ENCODE assay signal across 15 cellular contexts in the genomic region with DNA sequence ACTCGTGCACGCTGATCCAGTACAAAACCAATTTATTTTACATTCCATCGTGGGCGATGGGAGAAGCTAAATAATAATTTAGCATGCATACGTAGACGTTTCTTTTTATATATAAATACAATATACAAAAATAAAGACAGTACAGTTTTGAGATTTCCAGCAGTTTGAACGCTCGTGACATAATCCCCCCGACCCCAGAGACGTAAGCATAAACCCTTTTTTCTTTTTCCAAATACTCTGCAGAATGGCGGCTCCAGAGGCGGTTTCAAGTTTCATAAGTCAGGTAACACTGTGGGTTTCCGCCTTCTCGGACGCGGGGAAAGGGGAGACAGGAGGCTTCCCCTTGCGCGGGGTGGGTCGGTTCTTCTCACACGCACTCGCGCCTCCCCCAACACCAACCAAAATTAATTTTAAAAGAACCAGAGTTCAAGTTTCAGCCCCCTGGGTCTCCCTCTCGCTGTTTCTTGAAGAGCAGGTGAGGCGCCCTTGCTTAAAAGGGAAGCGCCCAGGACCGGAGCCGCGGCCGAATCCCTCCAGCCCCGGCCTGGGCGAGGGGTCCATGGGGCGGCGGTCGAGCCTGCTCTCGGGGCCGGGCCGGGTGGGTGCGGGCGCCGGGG. TPM values are rescaled to one million over a fixed set of nuclear protein-coding genes. Genes with fewer than 3 reads are reported as not detected.
DNase-seq lines count a peak whose midpoint lies in the region; ATAC-seq and TF ChIP-seq lines count a peak whose summit lies in the region.
"Had no signal": no experiment of that assay in that cellular context is flagged by ENCODE, and none has a peak within 500 bp of the region (broad histone marks: within the 10 kb centered on the region; RNA-seq: fewer than 3 reads in every experiment).

No MANE protein-coding gene starts in this region.

- no peak overlapping the region for H3K27ac Mint-ChIP-seq in activated T-cell treated with anti-CD3 and anti-CD28 coated beads, Interleukin-2, amount 50 U/mL, for 72 hours
- peak overlapping the region; percentile 5 for H3K27ac Mint-ChIP-seq in T-helper 17 cell
- peak overlapping the region; percentile 69 for H3K27ac Mint-ChIP-seq in stimulated activated naive B cell treated with anti-CD40 and anti-IgM and Interleukin-4, amounts not matched to agents 10 μg/mL and 1 μg/mL and 100 μg/mL, for 72 hours
- no peak overlapping the region for H3K27ac Mint-ChIP-seq in chondrocyte (ENCODE audit: unreplicated experiment)
- H3K27ac Mint-ChIP-seq: HFFc6 had no signal

- H3K9me3 Mint-ChIP-seq in activated T-cell treated with anti-CD3 and anti-CD28 coated beads, Interleukin-2, amount 50 U/mL, for 72 hours = no peaks in the 10 kb centered on the region
- H3K9me3 Mint-ChIP-seq in stimulated activated naive B cell treated with anti-CD40 and anti-IgM and Interleukin-4, amounts not matched to agents 10 μg/mL and 1 μg/mL and 100 μg/mL, for 72 hours = no peaks in the 10 kb centered on the region
- H3K9me3 Mint-ChIP-seq in chondrocyte (ENCODE audit: low read depth) = no peaks in the 10 kb centered on the region
- H3K9me3 Mint-ChIP-seq: HFFc6 had no signal

- no peak for ATAC-seq in activated T-cell treated with anti-CD3 and anti-CD28 coated beads, Interleukin-2, amount 50 U/mL, for 72 hours (replicated peaks in 1 of 2)
- ATAC-seq in T-helper 17 cell = no peak
- no peak for ATAC-seq in stimulated activated naive B cell treated with anti-CD40 and anti-IgM and Interleukin-4, amounts not matched to agents 10 μg/mL and 1 μg/mL and 100 μg/mL, for 72 hours (replicated peaks)
- no peak for ATAC-seq in GM18867 (IDR thresholded peaks at IDR 0.05; ENCODE audit: unreplicated experiment)

- peaks cover 35% of the 10 kb centered on the region for H3K4me1 Mint-ChIP-seq in activated T-cell treated with anti-CD3 and anti-CD28 coated beads, Interleukin-2, amount 50 U/mL, for 72 hours (ENCODE audit: low read depth)
- H3K4me1 Mint-ChIP-seq in T-helper 17 cell = peaks cover 20% of the 10 kb centered on the region
- H3K4me1 Mint-ChIP-seq in stimulated activated naive B cell treated with anti-CD40 and anti-IgM and Interleukin-4, amounts not matched to agents 10 μg/mL and 1 μg/mL and 100 μg/mL, for 72 hours = peaks cover 24 to 55% of the 10 kb centered on the region in 2 donors
- peaks cover 23% of the 10 kb centered on the region for H3K4me1 Mint-ChIP-seq in chondrocyte (ENCODE audit: low read depth)

- DNase-seq in activated T-cell treated with anti-CD3 and anti-CD28 coated beads, Interleukin-2, amount 50 U/mL, for 72 hours = no peak
- DNase-seq in activated T-cell treated with anti-CD3 and anti-CD28 coated beads, Interleukin-2, amount 50 U/mL, for 1 hour = no peak
- DNase-seq in T-helper 17 cell = no peak
- peak; percentile 47 for DNase-seq in islet precursor cell
- no peak for DNase-seq in stimulated activated naive B cell treated with anti-CD40 and anti-IgM and Interleukin-4, amounts not matched to agents 10 μg/mL and 1 μg/mL and 100 μg/mL, for 72 hours
- no peak for DNase-seq in NCI-H526 (lab: John Stamatoyannopoulos, UW)
- no peak for DNase-seq in chondrocyte (ENCODE audit: low spot score)
- DNase-seq: adrenal gland, GF-D8, HFFc6, KBM-7, NCI-H226, SJCRH30, thyroid gland had no signal

- H3K27me3 Mint-ChIP-seq in activated T-cell treated with anti-CD3 and anti-CD28 coated beads, Interleukin-2, amount 50 U/mL, for 72 hours (ENCODE audit: low read depth) = peaks cover 75% of the 10 kb centered on the region
- H3K27me3 Mint-ChIP-seq in T-helper 17 cell (peaks cover 66% of the 10 kb centered on the region), chondrocyte (ENCODE audit: low read depth) (peaks cover 65% of the 10 kb centered on the region)
- peaks cover 77 to 87% of the 10 kb centered on the region in 2 donors for H3K27me3 Mint-ChIP-seq in stimulated activated naive B cell treated with anti-CD40 and anti-IgM and Interleukin-4, amounts not matched to agents 10 μg/mL and 1 μg/mL and 100 μg/mL, for 72 hours

- H3K4me3 Mint-ChIP-seq in activated T-cell treated with anti-CD3 and anti-CD28 coated beads, Interleukin-2, amount 50 U/mL, for 72 hours = peak overlapping the region; percentile 31 to 62
- H3K4me3 Mint-ChIP-seq in T-helper 17 cell (peak overlapping the region; percentile 33), chondrocyte (ENCODE audit: unreplicated experiment) (no peak overlapping the region)
- peak overlapping the region; percentile 25 to 59 for H3K4me3 Mint-ChIP-seq in stimulated activated naive B cell treated with anti-CD40 and anti-IgM and Interleukin-4, amounts not matched to agents 10 μg/mL and 1 μg/mL and 100 μg/mL, for 72 hours
- H3K4me3 Mint-ChIP-seq: HFFc6 had no signal

- TF ChIP-seq CTCF in chondrocyte (IDR thresholded peaks at IDR 0.05) = no peak

- peaks cover 3 to 9% of the 10 kb centered on the region in 2 donors for H3K36me3 Mint-ChIP-seq in activated T-cell treated with anti-CD3 and anti-CD28 coated beads, Interleukin-2, amount 50 U/mL, for 72 hours (ENCODE audit: insufficient read depth in 2 of 2)
- H3K36me3 Mint-ChIP-seq in T-helper 17 cell (ENCODE audit: low read depth) = peaks cover 9% of the 10 kb centered on the region
- no peaks in the 10 kb centered on the region for H3K36me3 Mint-ChIP-seq in stimulated activated naive B cell treated with anti-CD40 and anti-IgM and Interleukin-4, amounts not matched to agents 10 μg/mL and 1 μg/mL and 100 μg/mL, for 72 hours
- H3K36me3 Mint-ChIP-seq in chondrocyte (ENCODE audit: low read depth) = peaks cover 2% of the 10 kb centered on the region

- no peaks in the 10 kb centered on the region for H3K9me3 ChIP-seq in T-helper 17 cell (ENCODE audit: control insufficient read depth, low read length, poor library complexity, severe bottlenecking)
- H3K9me3 ChIP-seq: adrenal gland, thyroid gland had no signal

RNA-seq across cellular contexts. Expression of a gene that starts 5.5 kb away (rescaled TPM):
- total RNA-seq in activated T-cell treated with anti-CD3 and anti-CD28 coated beads, Interleukin-2, amount 50 U/mL, for 72 hours = under 1 TPM; 0.17 to 0.39 TPM
- total RNA-seq in T-helper 17 cell (under 1 TPM; 0.15 to 0.21 TPM), chondrocyte (not detected in 3 replicates)
- total RNA-seq: HFFc6, thyroid gland had no signal

RNA-seq across cellular contexts. Expression of a gene that starts 55.4 kb away (rescaled TPM):
- total RNA-seq in activated T-cell treated with anti-CD3 and anti-CD28 coated beads, Interleukin-2, amount 50 U/mL, for 72 hours = 10 to 100 TPM; 30.1 to 37.5 TPM
- 10 to 100 TPM; 31.3 to 35.8 TPM for total RNA-seq in T-helper 17 cell
- 13.7 to 19.3 TPM (median 16.9 TPM) in 3 replicates for total RNA-seq in chondrocyte

Comparison
In these comparisons a context has a peak if more than half of its experiments do, and no peak if none do; other contexts are left out.
1. H3K27ac Mint-ChIP-seq: peak in T-helper 17 cell (single experiment) and stimulated activated naive B cell treated with anti-CD40 and anti-IgM and Interleukin-4, amounts not matched to agents 10 μg/mL and 1 μg/mL and 100 μg/mL, for 72 hours (single experiment); none in activated T-cell treated with anti-CD3 and anti-CD28 coated beads, Interleukin-2, amount 50 U/mL, for 72 hours (single experiment) and chondrocyte (single experiment).